ENCODE assay signal across 22 cellular contexts in genomic region chr5:139823757-139824355, GRCh38. TPM values are rescaled to one million over a fixed set of nuclear protein-coding genes. Genes with fewer than 3 reads are reported as not detected.
DNase-seq lines count a peak whose midpoint lies in the region; ATAC-seq, FAIRE-seq and TF ChIP-seq lines count a peak whose summit lies in the region.
"Had no signal": no experiment of that assay in that cellular context is flagged by ENCODE, and none has a peak within 500 bp of the region (broad histone marks: within the 10 kb centered on the region; RNA-seq: fewer than 3 reads in every experiment).

No MANE protein-coding gene starts in this region.

- no peak for TF ChIP-seq POLR2A in suprapubic skin (IDR thresholded peaks at IDR 0.05)

- no peaks in the 10 kb centered on the region for H3K27me3 ChIP-seq in upper lobe of right lung
- H3K27me3 ChIP-seq in suprapubic skin = no peaks in the 10 kb centered on the region

- no peak overlapping the region for H3K9ac ChIP-seq in kidney (ENCODE audit: low read length in 2 of 2)

- H3K36me3 ChIP-seq in kidney (ENCODE audit: control insufficient read depth in 1 of 2, insufficient read depth in 2 of 2, low read length in 2 of 2) (no peaks in the 10 kb centered on the region), upper lobe of right lung (no peaks in the 10 kb centered on the region), suprapubic skin (no peaks in the 10 kb centered on the region)

- H3K4me1 ChIP-seq in kidney (ENCODE audit: control insufficient read depth in 1 of 2, insufficient read depth in 1 of 2, low read depth in 1 of 2, low read length in 2 of 2) = no peaks in the 10 kb centered on the region
- H3K4me1 ChIP-seq in upper lobe of right lung = no peaks in the 10 kb centered on the region
- H3K4me1 ChIP-seq in suprapubic skin = no peaks in the 10 kb centered on the region
- H3K4me1 ChIP-seq: A549 had no signal

- H3K9me3 ChIP-seq in kidney (ENCODE audit: control insufficient read depth in 1 of 2, low read length in 2 of 2) = no peaks in the 10 kb centered on the region
- H3K9me3 ChIP-seq in upper lobe of right lung = no peaks in the 10 kb centered on the region
- H3K9me3 ChIP-seq in suprapubic skin = no peaks in the 10 kb centered on the region

- H3K27ac ChIP-seq in kidney (ENCODE audit: low read depth in 2 of 2, low read length in 2 of 2) (no peak overlapping the region), upper lobe of right lung (no peak overlapping the region), suprapubic skin (no peak overlapping the region)
- H3K27ac ChIP-seq: 22Rv1, A549, C4-2B, HL-60 had no signal

- no peak overlapping the region for H3K4me3 ChIP-seq in kidney (ENCODE audit: low read length in 2 of 2)
- no peak overlapping the region for H3K4me3 ChIP-seq in upper lobe of right lung
- no peak overlapping the region for H3K4me3 ChIP-seq in suprapubic skin
- H3K4me3 ChIP-seq: A549 had no signal

- intact Hi-C loops in cardiac septum (cut with DNase I) (no loop called here), left cardiac atrium (cut with DNase I) (no loop called here), kidney (cut with DNase I) (no loop called here), upper lobe of right lung (cut with DNase I) (no loop called here)

- WGBS in suprapubic skin = 92% methylated on average over 7 of the region's 7 CpGs

- TF ChIP-seq CTCF in kidney (IDR thresholded peaks at IDR 0.05; ENCODE audit: borderline replicate concordance, extremely low read depth, insufficient read depth) (no peak), upper lobe of right lung (IDR thresholded peaks at IDR 0.05) (no peak), suprapubic skin (IDR thresholded peaks at IDR 0.05) (no peak)

- no peak for TF ChIP-seq EP300 in suprapubic skin (IDR thresholded peaks at IDR 0.05)

- no peak for ATAC-seq in activated CD4-positive, CD25-positive, alpha-beta regulatory T cell treated with anti-CD3 and anti-CD28 coated beads, Interleukin-2, amount 50 U/mL, for 24 hours
- ATAC-seq in left cardiac atrium (no peak), upper lobe of right lung (no peak)
- ATAC-seq: A549, HCT116 had no signal

- no peak for FAIRE-seq in kidney (lab: Jason Lieb, UNC)
- FAIRE-seq: A549, HTR-8/SVneo had no signal

- peak; percentile 17 for DNase-seq in activated CD4-positive, CD25-positive, alpha-beta regulatory T cell treated with anti-CD3 and anti-CD28 coated beads, Interleukin-2, amount 50 U/mL, for 72 hours
- peak; percentile 61 for DNase-seq in cardiac septum (ENCODE audit: low spot score)
- no peak for DNase-seq in left cardiac atrium
- peak; percentile 46 for DNase-seq in kidney
- peak; percentile 42 for DNase-seq in upper lobe of right lung
- DNase-seq in suprapubic skin (ENCODE audit: low spot score in 2 of 2) = no peak
- no peak for DNase-seq in NCI-H1092 treated with DMSO at 0.1 percent for 48 hours (lab: John Stamatoyannopoulos, UW)
- DNase-seq: AML-193; CD4-positive, alpha-beta memory T cell; DMS153; DMS79; GF-D8; GOT3; H7; HFFc6 had no signal

RNA-seq across cellular contexts. Expression of gene PSD2, which starts 28.2 kb away (rescaled TPM):
- total RNA-seq in cardiac septum (0.08 TPM), left cardiac atrium (under 1 TPM; 0.09 to 0.13 TPM), kidney (0.13 TPM), upper lobe of right lung (not detected), suprapubic skin (under 1 TPM in 3 of 4 donors, not detected in 1; 0.08 to 0.13 (median 0.10) TPM)
- 0.09 TPM for polyA plus RNA-seq in kidney (ENCODE audit: insufficient read depth, low read depth, low replicate concordance)
- total RNA-seq: CD4-positive, alpha-beta memory T cell had no signal
- polyA plus RNA-seq: CD4-positive, alpha-beta memory T cell had no signal

Comparison
In these comparisons a context has a peak if more than half of its experiments do, and no peak if none do; other contexts are left out.
1. DNase-seq: peak in activated CD4-positive, CD25-positive, alpha-beta regulatory T cell treated with anti-CD3 and anti-CD28 coated beads, Interleukin-2, amount 50 U/mL, for 72 hours (single experiment), cardiac septum (single experiment), kidney (single experiment) and upper lobe of right lung (single experiment); none in left cardiac atrium (single experiment), suprapubic skin (0 of 2) and NCI-H1092 treated with DMSO at 0.1 percent for 48 hours (single experiment).